Comparison of ENCODE assay signal across 16 cellular contexts in the genomic region with DNA sequence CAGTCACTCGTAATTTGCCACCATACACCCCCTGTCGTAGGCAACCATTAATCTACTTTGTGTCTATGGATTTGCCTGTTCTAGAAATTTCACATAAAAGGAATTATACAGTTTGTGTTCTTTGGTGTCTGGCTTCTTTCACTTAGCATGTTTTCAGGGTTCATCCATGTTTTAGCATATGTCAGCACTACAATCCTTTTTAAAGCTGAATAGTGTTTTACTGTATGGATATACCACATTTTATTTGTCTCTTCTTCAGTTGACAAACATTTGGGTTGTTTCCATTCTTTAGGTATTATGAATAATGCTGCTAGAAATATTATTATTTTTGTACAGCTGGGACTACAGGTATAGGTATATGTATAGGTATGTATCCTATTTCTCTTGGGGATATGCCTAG. TPM values are rescaled to one million over a fixed set of nuclear protein-coding genes. Genes with fewer than 3 reads are reported as not detected.
DNase-seq lines count a peak whose midpoint lies in the region; ATAC-seq and TF ChIP-seq lines count a peak whose summit lies in the region.
"Had no signal": no experiment of that assay in that cellular context is flagged by ENCODE, and none has a peak within 500 bp of the region (broad histone marks: within the 10 kb centered on the region; RNA-seq: fewer than 3 reads in every experiment).

No MANE protein-coding gene starts in this region.

- peaks cover 25% of the 10 kb centered on the region for H3F3A ChIP-seq in SK-N-SH (replicated peaks; ENCODE audit: insufficient read depth)

- WGBS in SK-N-SH (ENCODE audit: low lambda C conversion rate) = 97% methylated on average over 2 of the region's 2 CpGs

- H3K9ac ChIP-seq in SK-N-SH = no peak overlapping the region
- H3K9ac ChIP-seq: BLaER1 had no signal

- no peak overlapping the region for H3K4me2 ChIP-seq in SK-N-SH
- H3K4me2 ChIP-seq: BLaER1 had no signal

- H3K36me3 ChIP-seq in SK-N-SH (replicated peaks in 1 of 2; ENCODE audit: control insufficient read depth in 1 of 2, insufficient read depth in 2 of 2, low read length in 1 of 2) = peaks cover 3 to 56% of the 10 kb centered on the region in 2 experiments
- H3K36me3 ChIP-seq in neutrophil = peaks cover 19% of the 10 kb centered on the region
- H3K36me3 ChIP-seq in gastrocnemius medialis = peaks cover 0 to 9% of the 10 kb centered on the region in 2 donors

- H3K4me3 ChIP-seq in SK-N-SH (ENCODE audit: low read depth in 2 of 2, low read length in 1 of 2) (no peak overlapping the region), neutrophil (ENCODE audit: low read depth in 1 of 2, low read length in 1 of 2) (no peak overlapping the region), gastrocnemius medialis (no peak overlapping the region)
- H3K4me3 ChIP-seq: BLaER1 had no signal

- no peak overlapping the region for H2AFZ ChIP-seq in SK-N-SH (ENCODE audit: low read depth)

- H3K27me3 ChIP-seq in SK-N-SH (ENCODE audit: insufficient read depth) (no peaks in the 10 kb centered on the region), neutrophil (no peaks in the 10 kb centered on the region), gastrocnemius medialis (no peaks in the 10 kb centered on the region)
- H3K27me3 ChIP-seq: BLaER1 had no signal

- TF ChIP-seq RAD21 in SK-N-SH (IDR thresholded peaks at IDR 0.05; ENCODE audit: low read length) = no peak

- no peak overlapping the region for H3K27ac ChIP-seq in SK-N-SH (ENCODE audit: low read depth in 2 of 2, low read length in 1 of 2)
- H3K27ac ChIP-seq in neutrophil = peak overlapping the region; percentile 2
- H3K27ac ChIP-seq in gastrocnemius medialis = peak overlapping the region; percentile 30 to 96 (median 73)
- H3K27ac ChIP-seq: 22Rv1, BLaER1, C4-2B had no signal

- in situ Hi-C loops in gastrocnemius medialis (cut with MboI; ENCODE audit: low sequenced_read_pairs in 4 of 4) = loop anchor here in 1 of 4 donors (10.0 kb wide), 1 partner anchor 73 kb away; no protein-coding TSS in a partner anchor

- intact Hi-C loops in gastrocnemius medialis (cut with DNase I; ENCODE audit: low total_unique reads) = no loop called here

- no peak for TF ChIP-seq EP300 in SK-N-SH (IDR thresholded peaks at IDR 0.05; ENCODE audit: borderline replicate concordance in 1 of 2, low read depth in 1 of 2, low read length in 1 of 2)

- H3K79me2 ChIP-seq in SK-N-SH (ENCODE audit: insufficient read depth) = peaks cover 44% of the 10 kb centered on the region

- POLR2A ChIA-PET in SK-N-SH (lab: Yijun Ruan, JAX) = no interaction called here

- H3K9me3 ChIP-seq in SK-N-SH = peaks cover 8% of the 10 kb centered on the region; the same call in 1 of the 2 replicates
- no peaks in the 10 kb centered on the region for H3K9me3 ChIP-seq in neutrophil
- H3K9me3 ChIP-seq in gastrocnemius medialis = no peaks in the 10 kb centered on the region

- TF ChIP-seq CTCF in SK-N-SH (IDR thresholded peaks at IDR 0.05) (no peak), neutrophil (IDR thresholded peaks at IDR 0.05) (no peak), gastrocnemius medialis (IDR thresholded peaks at IDR 0.05 in 4 of 5, conservative IDR thresholded peaks at IDR 0.05 in 1 of 5) (no peak)

- H4K20me1 ChIP-seq in SK-N-SH (ENCODE audit: insufficient read depth) = no peaks in the 10 kb centered on the region; the same call in 1 of the 2 replicates

- no peak for TF ChIP-seq POLR2A in gastrocnemius medialis (IDR thresholded peaks at IDR 0.05)

- DNase-seq in SK-N-SH = no peak
- no peak for DNase-seq in gastrocnemius medialis
- DNase-seq: Caco-2; CD4-positive, CD25-positive, alpha-beta regulatory T cell; CD8-positive, alpha-beta T cell; DMS153; DND-41; GOT3; HCEC 1CT had no signal

- ATAC-seq in SK-N-SH treated with all-trans-retinoic acid at 6 μM for 48 hours (no peak), gastrocnemius medialis (no peak), GM21381 (IDR thresholded peaks at IDR 0.05; ENCODE audit: unreplicated experiment) (no peak), GM18907 (IDR thresholded peaks at IDR 0.05; ENCODE audit: unreplicated experiment) (no peak)
- ATAC-seq: CD8-positive, alpha-beta T cell had no signal

- peaks cover 6 to 29% of the 10 kb centered on the region in 2 experiments; a peak in 3 of 4 replicates for H3K4me1 ChIP-seq in SK-N-SH (ENCODE audit: control insufficient read depth in 1 of 2, insufficient read depth in 2 of 2, low read depth in 1 of 2, low read length in 1 of 2)
- peaks cover 4 to 27% of the 10 kb centered on the region in 2 experiments for H3K4me1 ChIP-seq in neutrophil (ENCODE audit: control insufficient read depth in 1 of 2, insufficient read depth in 1 of 2, low read depth in 1 of 2, low read length in 1 of 2)
- peaks cover 24 to 25% of the 10 kb centered on the region in 2 donors for H3K4me1 ChIP-seq in gastrocnemius medialis

- H3K9me2 ChIP-seq in SK-N-SH = no peaks in the 10 kb centered on the region

- CTCF ChIA-PET in SK-N-SH (lab: Yijun Ruan, JAX) = no interaction called here

TF ChIP-seq in SK-N-SH treated with all-trans-retinoic acid at 6 μM for 48 hours, 23 proteins besides CTCF, POLR2A, EP300 and RAD21:
- TF ChIP-seq, protein P1, sequence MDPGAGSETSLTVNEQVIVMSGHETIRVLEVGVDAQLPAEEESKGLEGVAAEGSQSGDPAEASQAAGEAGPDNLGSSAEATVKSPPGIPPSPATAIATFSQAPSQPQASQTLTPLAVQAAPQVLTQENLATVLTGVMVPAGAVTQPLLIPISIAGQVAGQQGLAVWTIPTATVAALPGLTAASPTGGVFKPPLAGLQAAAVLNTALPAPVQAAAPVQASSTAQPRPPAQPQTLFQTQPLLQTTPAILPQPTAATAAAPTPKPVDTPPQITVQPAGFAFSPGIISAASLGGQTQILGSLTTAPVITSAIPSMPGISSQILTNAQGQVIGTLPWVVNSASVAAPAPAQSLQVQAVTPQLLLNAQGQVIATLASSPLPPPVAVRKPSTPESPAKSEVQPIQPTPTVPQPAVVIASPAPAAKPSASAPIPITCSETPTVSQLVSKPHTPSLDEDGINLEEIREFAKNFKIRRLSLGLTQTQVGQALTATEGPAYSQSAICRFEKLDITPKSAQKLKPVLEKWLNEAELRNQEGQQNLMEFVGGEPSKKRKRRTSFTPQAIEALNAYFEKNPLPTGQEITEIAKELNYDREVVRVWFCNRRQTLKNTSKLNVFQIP (CRISPR knock-in tag; IDR thresholded peaks at IDR 0.05; ENCODE audit: borderline replicate concordance, low read depth) = no peak
- peak; percentile 87 for TF ChIP-seq ZNF8 (CRISPR knock-in tag; IDR thresholded peaks at IDR 0.05)

TF ChIP-seq in SK-N-SH, 30 proteins besides CTCF, POLR2A, EP300 and RAD21 (continues in another document):
- TF ChIP-seq RXRA (IDR thresholded peaks at IDR 0.05; ENCODE audit: borderline replicate concordance, low read depth) (no peak), RFX5 (IDR thresholded peaks at IDR 0.05; ENCODE audit: low read length) (no peak), USF1 (IDR thresholded peaks at IDR 0.05; ENCODE audit: borderline replicate concordance, low read depth) (no peak), MXI1 (IDR thresholded peaks at IDR 0.05; ENCODE audit: low read depth, low read length) (no peak), NRF1 (IDR thresholded peaks at IDR 0.05; ENCODE audit: low read depth, low read length) (no peak), TCF12 (IDR thresholded peaks at IDR 0.05) (no peak), SMC3 (IDR thresholded peaks at IDR 0.05; ENCODE audit: low read depth, low read length) (no peak), POLR2AphosphoS5 (IDR thresholded peaks at IDR 0.05; ENCODE audit: low read depth, low read length) (no peak)
- TF ChIP-seq, protein P2, sequence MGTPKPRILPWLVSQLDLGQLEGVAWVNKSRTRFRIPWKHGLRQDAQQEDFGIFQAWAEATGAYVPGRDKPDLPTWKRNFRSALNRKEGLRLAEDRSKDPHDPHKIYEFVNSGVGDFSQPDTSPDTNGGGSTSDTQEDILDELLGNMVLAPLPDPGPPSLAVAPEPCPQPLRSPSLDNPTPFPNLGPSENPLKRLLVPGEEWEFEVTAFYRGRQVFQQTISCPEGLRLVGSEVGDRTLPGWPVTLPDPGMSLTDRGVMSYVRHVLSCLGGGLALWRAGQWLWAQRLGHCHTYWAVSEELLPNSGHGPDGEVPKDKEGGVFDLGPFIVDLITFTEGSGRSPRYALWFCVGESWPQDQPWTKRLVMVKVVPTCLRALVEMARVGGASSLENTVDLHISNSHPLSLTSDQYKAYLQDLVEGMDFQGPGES (IDR thresholded peaks at IDR 0.05; ENCODE audit: low read depth, low read length) = no peak
- TF ChIP-seq, protein P3, sequence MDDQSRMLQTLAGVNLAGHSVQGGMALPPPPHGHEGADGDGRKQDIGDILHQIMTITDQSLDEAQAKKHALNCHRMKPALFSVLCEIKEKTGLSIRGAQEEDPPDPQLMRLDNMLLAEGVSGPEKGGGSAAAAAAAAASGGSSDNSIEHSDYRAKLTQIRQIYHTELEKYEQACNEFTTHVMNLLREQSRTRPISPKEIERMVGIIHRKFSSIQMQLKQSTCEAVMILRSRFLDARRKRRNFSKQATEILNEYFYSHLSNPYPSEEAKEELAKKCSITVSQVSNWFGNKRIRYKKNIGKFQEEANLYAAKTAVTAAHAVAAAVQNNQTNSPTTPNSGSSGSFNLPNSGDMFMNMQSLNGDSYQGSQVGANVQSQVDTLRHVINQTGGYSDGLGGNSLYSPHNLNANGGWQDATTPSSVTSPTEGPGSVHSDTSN (IDR thresholded peaks at IDR 0.05) = no peak

RNA-seq across cellular contexts. Expression of gene SVIL, which starts 17.4 kb away (rescaled TPM):
- 47.5 and 48.7 TPM in 2 replicates for polyA plus RNA-seq in SK-N-SH (2012; rRNA removed)
- polyA plus RNA-seq in SK-N-SH (2012; cell fraction: cytosol; rRNA removed) = 30.8 and 31.9 TPM in 2 replicates
- 94.2 and 132 TPM in 2 replicates for polyA plus RNA-seq in SK-N-SH (2012; cell fraction: nucleus; rRNA removed)
- 1,000 to 10,000 TPM; 1,040 to 1,354 (median 1,121) TPM for total RNA-seq in gastrocnemius medialis

Comparison
In these comparisons a context has a peak if more than half of its experiments do, and no peak if none do; other contexts are left out.
1. H3K27ac ChIP-seq: peak in neutrophil (single experiment) and gastrocnemius medialis (4 of 4); none in SK-N-SH (0 of 2).